In the genomic region with DNA sequence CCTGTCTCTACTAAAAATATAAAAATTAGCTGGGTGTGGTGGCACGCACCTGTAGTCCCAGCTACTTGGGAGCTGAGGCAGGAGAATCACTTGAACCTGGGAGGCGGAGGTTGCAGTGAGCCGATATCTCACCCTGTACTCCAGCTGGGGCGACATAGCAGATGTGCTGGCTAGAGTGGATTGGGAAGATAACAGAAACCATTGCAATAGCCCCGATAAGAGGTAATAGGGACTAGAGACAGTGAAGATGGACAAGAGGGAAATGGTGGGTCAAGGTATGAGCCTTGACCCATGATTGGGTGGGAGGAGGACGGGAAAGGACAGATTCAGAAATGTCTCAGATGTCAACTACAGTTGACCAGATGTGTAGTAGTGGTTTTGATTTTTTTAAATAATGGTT, we compare ENCODE assay signal across 1 cellular context.
TF ChIP-seq lines count a peak whose summit lies in the region.

No MANE protein-coding gene starts in this region.

TF ChIP-seq in K562, 482 proteins besides CTCF, POLR2A, EP300 and RAD21 (continued from another document and continues in another):
- TF ChIP-seq, protein P1, sequence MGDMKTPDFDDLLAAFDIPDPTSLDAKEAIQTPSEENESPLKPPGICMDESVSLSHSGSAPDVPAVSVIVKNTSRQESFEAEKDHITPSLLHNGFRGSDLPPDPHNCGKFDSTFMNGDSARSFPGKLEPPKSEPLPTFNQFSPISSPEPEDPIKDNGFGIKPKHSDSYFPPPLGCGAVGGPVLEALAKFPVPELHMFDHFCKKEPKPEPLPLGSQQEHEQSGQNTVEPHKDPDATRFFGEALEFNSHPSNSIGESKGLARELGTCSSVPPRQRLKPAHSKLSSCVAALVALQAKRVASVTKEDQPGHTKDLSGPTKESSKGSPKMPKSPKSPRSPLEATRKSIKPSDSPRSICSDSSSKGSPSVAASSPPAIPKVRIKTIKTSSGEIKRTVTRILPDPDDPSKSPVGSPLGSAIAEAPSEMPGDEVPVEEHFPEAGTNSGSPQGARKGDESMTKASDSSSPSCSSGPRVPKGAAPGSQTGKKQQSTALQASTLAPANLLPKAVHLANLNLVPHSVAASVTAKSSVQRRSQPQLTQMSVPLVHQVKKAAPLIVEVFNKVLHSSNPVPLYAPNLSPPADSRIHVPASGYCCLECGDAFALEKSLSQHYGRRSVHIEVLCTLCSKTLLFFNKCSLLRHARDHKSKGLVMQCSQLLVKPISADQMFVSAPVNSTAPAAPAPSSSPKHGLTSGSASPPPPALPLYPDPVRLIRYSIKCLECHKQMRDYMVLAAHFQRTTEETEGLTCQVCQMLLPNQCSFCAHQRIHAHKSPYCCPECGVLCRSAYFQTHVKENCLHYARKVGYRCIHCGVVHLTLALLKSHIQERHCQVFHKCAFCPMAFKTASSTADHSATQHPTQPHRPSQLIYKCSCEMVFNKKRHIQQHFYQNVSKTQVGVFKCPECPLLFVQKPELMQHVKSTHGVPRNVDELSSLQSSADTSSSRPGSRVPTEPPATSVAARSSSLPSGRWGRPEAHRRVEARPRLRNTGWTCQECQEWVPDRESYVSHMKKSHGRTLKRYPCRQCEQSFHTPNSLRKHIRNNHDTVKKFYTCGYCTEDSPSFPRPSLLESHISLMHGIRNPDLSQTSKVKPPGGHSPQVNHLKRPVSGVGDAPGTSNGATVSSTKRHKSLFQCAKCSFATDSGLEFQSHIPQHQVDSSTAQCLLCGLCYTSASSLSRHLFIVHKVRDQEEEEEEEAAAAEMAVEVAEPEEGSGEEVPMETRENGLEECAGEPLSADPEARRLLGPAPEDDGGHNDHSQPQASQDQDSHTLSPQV (IDR thresholded peaks at IDR 0.05), result no peak
- TF ChIP-seq ZNF197 (CRISPR knock-in tag; IDR thresholded peaks at IDR 0.05; ENCODE audit: low read depth) (no peak), TAL1 (IDR thresholded peaks at IDR 0.05) (peak; percentile 90), MTA2 (IDR thresholded peaks at IDR 0.05; ENCODE audit: low read depth) (peak; percentile 75), NONO (IDR thresholded peaks at IDR 0.05; ENCODE audit: low read depth in 2 of 2, low read length in 1 of 2) (no peak), ZNF232 (CRISPR knock-in tag; IDR thresholded peaks at IDR 0.05) (no peak), ZNF644 (tag; IDR thresholded peaks at IDR 0.05; ENCODE audit: low read depth) (no peak), ZNF780A (CRISPR knock-in tag; IDR thresholded peaks at IDR 0.05) (no peak), ZNF12 (CRISPR knock-in tag; IDR thresholded peaks at IDR 0.05) (no peak), KLF1 (tag; IDR thresholded peaks at IDR 0.05) (no peak), ZNF699 (CRISPR knock-in tag; IDR thresholded peaks at IDR 0.05; ENCODE audit: insufficient replicate concordance) (no peak), DIDO1 (tag; IDR thresholded peaks at IDR 0.05; ENCODE audit: low read depth) (no peak), NFYB (IDR thresholded peaks at IDR 0.05; ENCODE audit: extremely low read depth, insufficient read length) (no peak), LARP7 (IDR thresholded peaks at IDR 0.05) (no peak), ADNP (tag; IDR thresholded peaks at IDR 0.05) (no peak), ESRRB (CRISPR knock-in tag; IDR thresholded peaks at IDR 0.05; ENCODE audit: borderline replicate concordance) (no peak), HDAC2 (IDR thresholded peaks at IDR 0.05) (peak; percentile 71), BRD9 (IDR thresholded peaks at IDR 0.05; ENCODE audit: low read depth, partially characterized antibody) (no peak), PHF20 (IDR thresholded peaks at IDR 0.05; ENCODE audit: partially characterized antibody) (no peak), HNRNPLL (IDR thresholded peaks at IDR 0.05; ENCODE audit: low read depth, low read length, poor library complexity, severe bottlenecking) (no peak), NUFIP1 (IDR thresholded peaks at IDR 0.05; ENCODE audit: partially characterized antibody) (no peak), DACH1 (IDR thresholded peaks at IDR 0.05; ENCODE audit: partially characterized antibody) (peak; percentile 17), CEBPB (tag; IDR thresholded peaks at IDR 0.05) (no peak), PCBP2 (IDR thresholded peaks at IDR 0.05; ENCODE audit: low read depth, low read length, poor library complexity, severe bottlenecking) (no peak), KAT8 (IDR thresholded peaks at IDR 0.05; ENCODE audit: low read depth) (no peak), BMI1 (IDR thresholded peaks at IDR 0.05; ENCODE audit: low read length) (no peak), FOXA3 (CRISPR knock-in tag; conservative IDR thresholded peaks at IDR 0.05 in 1 of 2, IDR thresholded peaks at IDR 0.05 in 1 of 2) (no peak), ZNF224 (CRISPR knock-in tag; IDR thresholded peaks at IDR 0.05) (no peak), ATF1 (CRISPR knock-in tag; IDR thresholded peaks at IDR 0.05) (no peak), ATF1 (tag; IDR thresholded peaks at IDR 0.05) (no peak), FIP1L1 (IDR thresholded peaks at IDR 0.05; ENCODE audit: low read depth, low read length, poor library complexity, severe bottlenecking) (no peak), SMARCA4 (IDR thresholded peaks at IDR 0.05) (peak; percentile 38; the same call in 1 of the 2 replicates), XRCC3 (IDR thresholded peaks at IDR 0.05) (no peak), ZNF124 (CRISPR knock-in tag; IDR thresholded peaks at IDR 0.05) (no peak), RHOXF2B (CRISPR knock-in tag; conservative IDR thresholded peaks at IDR 0.05) (no peak), SMAD2 (IDR thresholded peaks at IDR 0.05; ENCODE audit: low read depth, low read length) (no peak), ZEB2 (IDR thresholded peaks at IDR 0.05) (peak; percentile 89), MIER1 (IDR thresholded peaks at IDR 0.05; ENCODE audit: low read depth) (no peak)
- TF ChIP-seq, protein P2, sequence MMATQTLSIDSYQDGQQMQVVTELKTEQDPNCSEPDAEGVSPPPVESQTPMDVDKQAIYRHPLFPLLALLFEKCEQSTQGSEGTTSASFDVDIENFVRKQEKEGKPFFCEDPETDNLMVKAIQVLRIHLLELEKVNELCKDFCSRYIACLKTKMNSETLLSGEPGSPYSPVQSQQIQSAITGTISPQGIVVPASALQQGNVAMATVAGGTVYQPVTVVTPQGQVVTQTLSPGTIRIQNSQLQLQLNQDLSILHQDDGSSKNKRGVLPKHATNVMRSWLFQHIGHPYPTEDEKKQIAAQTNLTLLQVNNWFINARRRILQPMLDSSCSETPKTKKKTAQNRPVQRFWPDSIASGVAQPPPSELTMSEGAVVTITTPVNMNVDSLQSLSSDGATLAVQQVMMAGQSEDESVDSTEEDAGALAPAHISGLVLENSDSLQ (IDR thresholded peaks at IDR 0.05), result peak; percentile 43; the same call in 1 of the 2 replicates
- TF ChIP-seq, protein P3, sequence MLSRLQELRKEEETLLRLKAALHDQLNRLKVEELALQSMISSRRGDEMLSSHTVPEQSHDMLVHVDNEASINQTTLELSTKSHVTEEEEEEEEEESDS (CRISPR knock-in tag; IDR thresholded peaks at IDR 0.05), result no peak
- TF ChIP-seq, protein P4, sequence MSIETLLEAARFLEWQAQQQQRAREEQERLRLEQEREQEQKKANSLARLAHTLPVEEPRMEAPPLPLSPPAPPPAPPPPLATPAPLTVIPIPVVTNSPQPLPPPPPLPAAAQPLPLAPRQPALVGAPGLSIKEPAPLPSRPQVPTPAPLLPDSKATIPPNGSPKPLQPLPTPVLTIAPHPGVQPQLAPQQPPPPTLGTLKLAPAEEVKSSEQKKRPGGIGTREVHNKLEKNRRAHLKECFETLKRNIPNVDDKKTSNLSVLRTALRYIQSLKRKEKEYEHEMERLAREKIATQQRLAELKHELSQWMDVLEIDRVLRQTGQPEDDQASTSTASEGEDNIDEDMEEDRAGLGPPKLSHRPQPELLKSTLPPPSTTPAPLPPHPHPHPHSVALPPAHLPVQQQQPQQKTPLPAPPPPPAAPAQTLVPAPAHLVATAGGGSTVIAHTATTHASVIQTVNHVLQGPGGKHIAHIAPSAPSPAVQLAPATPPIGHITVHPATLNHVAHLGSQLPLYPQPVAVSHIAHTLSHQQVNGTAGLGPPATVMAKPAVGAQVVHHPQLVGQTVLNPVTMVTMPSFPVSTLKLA (conservative IDR thresholded peaks at IDR 0.05), result no peak
- TF ChIP-seq, protein P5, sequence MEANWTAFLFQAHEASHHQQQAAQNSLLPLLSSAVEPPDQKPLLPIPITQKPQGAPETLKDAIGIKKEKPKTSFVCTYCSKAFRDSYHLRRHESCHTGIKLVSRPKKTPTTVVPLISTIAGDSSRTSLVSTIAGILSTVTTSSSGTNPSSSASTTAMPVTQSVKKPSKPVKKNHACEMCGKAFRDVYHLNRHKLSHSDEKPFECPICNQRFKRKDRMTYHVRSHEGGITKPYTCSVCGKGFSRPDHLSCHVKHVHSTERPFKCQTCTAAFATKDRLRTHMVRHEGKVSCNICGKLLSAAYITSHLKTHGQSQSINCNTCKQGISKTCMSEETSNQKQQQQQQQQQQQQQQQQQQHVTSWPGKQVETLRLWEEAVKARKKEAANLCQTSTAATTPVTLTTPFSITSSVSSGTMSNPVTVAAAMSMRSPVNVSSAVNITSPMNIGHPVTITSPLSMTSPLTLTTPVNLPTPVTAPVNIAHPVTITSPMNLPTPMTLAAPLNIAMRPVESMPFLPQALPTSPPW (CRISPR knock-in tag; IDR thresholded peaks at IDR 0.05), result no peak
- TF ChIP-seq, protein P6, sequence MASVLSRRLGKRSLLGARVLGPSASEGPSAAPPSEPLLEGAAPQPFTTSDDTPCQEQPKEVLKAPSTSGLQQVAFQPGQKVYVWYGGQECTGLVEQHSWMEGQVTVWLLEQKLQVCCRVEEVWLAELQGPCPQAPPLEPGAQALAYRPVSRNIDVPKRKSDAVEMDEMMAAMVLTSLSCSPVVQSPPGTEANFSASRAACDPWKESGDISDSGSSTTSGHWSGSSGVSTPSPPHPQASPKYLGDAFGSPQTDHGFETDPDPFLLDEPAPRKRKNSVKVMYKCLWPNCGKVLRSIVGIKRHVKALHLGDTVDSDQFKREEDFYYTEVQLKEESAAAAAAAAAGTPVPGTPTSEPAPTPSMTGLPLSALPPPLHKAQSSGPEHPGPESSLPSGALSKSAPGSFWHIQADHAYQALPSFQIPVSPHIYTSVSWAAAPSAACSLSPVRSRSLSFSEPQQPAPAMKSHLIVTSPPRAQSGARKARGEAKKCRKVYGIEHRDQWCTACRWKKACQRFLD (CRISPR knock-in tag; IDR thresholded peaks at IDR 0.05), result no peak
- TF ChIP-seq, protein P7, sequence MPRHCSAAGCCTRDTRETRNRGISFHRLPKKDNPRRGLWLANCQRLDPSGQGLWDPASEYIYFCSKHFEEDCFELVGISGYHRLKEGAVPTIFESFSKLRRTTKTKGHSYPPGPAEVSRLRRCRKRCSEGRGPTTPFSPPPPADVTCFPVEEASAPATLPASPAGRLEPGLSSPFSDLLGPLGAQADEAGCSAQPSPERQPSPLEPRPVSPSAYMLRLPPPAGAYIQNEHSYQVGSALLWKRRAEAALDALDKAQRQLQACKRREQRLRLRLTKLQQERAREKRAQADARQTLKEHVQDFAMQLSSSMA (CRISPR knock-in tag; IDR thresholded peaks at IDR 0.05), result no peak
- TF ChIP-seq, protein P8, sequence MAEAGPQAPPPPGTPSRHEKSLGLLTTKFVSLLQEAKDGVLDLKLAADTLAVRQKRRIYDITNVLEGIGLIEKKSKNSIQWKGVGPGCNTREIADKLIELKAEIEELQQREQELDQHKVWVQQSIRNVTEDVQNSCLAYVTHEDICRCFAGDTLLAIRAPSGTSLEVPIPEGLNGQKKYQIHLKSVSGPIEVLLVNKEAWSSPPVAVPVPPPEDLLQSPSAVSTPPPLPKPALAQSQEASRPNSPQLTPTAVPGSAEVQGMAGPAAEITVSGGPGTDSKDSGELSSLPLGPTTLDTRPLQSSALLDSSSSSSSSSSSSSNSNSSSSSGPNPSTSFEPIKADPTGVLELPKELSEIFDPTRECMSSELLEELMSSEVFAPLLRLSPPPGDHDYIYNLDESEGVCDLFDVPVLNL (CRISPR knock-in tag; IDR thresholded peaks at IDR 0.05; ENCODE audit: low read depth), result no peak
- TF ChIP-seq, protein P9, sequence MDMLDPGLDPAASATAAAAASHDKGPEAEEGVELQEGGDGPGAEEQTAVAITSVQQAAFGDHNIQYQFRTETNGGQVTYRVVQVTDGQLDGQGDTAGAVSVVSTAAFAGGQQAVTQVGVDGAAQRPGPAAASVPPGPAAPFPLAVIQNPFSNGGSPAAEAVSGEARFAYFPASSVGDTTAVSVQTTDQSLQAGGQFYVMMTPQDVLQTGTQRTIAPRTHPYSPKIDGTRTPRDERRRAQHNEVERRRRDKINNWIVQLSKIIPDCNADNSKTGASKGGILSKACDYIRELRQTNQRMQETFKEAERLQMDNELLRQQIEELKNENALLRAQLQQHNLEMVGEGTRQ (CRISPR knock-in tag; IDR thresholded peaks at IDR 0.05), result no peak
- TF ChIP-seq, protein P10, sequence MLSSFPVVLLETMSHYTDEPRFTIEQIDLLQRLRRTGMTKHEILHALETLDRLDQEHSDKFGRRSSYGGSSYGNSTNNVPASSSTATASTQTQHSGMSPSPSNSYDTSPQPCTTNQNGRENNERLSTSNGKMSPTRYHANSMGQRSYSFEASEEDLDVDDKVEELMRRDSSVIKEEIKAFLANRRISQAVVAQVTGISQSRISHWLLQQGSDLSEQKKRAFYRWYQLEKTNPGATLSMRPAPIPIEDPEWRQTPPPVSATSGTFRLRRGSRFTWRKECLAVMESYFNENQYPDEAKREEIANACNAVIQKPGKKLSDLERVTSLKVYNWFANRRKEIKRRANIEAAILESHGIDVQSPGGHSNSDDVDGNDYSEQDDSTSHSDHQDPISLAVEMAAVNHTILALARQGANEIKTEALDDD (IDR thresholded peaks at IDR 0.05), result no peak
- TF ChIP-seq, protein P11, sequence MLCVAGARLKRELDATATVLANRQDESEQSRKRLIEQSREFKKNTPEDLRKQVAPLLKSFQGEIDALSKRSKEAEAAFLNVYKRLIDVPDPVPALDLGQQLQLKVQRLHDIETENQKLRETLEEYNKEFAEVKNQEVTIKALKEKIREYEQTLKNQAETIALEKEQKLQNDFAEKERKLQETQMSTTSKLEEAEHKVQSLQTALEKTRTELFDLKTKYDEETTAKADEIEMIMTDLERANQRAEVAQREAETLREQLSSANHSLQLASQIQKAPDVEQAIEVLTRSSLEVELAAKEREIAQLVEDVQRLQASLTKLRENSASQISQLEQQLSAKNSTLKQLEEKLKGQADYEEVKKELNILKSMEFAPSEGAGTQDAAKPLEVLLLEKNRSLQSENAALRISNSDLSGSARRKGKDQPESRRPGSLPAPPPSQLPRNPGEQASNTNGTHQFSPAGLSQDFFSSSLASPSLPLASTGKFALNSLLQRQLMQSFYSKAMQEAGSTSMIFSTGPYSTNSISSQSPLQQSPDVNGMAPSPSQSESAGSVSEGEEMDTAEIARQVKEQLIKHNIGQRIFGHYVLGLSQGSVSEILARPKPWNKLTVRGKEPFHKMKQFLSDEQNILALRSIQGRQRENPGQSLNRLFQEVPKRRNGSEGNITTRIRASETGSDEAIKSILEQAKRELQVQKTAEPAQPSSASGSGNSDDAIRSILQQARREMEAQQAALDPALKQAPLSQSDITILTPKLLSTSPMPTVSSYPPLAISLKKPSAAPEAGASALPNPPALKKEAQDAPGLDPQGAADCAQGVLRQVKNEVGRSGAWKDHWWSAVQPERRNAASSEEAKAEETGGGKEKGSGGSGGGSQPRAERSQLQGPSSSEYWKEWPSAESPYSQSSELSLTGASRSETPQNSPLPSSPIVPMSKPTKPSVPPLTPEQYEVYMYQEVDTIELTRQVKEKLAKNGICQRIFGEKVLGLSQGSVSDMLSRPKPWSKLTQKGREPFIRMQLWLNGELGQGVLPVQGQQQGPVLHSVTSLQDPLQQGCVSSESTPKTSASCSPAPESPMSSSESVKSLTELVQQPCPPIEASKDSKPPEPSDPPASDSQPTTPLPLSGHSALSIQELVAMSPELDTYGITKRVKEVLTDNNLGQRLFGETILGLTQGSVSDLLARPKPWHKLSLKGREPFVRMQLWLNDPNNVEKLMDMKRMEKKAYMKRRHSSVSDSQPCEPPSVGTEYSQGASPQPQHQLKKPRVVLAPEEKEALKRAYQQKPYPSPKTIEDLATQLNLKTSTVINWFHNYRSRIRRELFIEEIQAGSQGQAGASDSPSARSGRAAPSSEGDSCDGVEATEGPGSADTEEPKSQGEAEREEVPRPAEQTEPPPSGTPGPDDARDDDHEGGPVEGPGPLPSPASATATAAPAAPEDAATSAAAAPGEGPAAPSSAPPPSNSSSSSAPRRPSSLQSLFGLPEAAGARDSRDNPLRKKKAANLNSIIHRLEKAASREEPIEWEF (CRISPR knock-in tag; IDR thresholded peaks at IDR 0.05), result no peak
